In genomic region chr3:129599073-129599472, GRCh38 we compare ENCODE assay signal across 14 cellular contexts. TPM values are rescaled to one million over a fixed set of nuclear protein-coding genes. Genes with fewer than 3 reads are reported as not detected.
A peak's percentile ranks its signal among the peaks of the same experiment; 100 is the strongest.
DNase-seq lines count a peak whose midpoint lies in the region; ATAC-seq and TF ChIP-seq lines count a peak whose summit lies in the region.
"Had no signal": no experiment of that assay in that cellular context is flagged by ENCODE, and none has a peak within 500 bp of the region (broad histone marks: within the 10 kb centered on the region; RNA-seq: fewer than 3 reads in every experiment).

No MANE protein-coding gene starts in this region.

- H3K27me3 Mint-ChIP-seq in chondrocyte (ENCODE audit: low read depth): no peaks in the 10 kb centered on the region

- H3K4me3 ChIP-seq in HUES48 (ENCODE audit: low read depth, low read length) (no peak overlapping the region), lung (no peak overlapping the region), H7 (ENCODE audit: insufficient read depth, low read depth, low read length) (no peak overlapping the region)

- no peaks in the 10 kb centered on the region for H3K36me3 ChIP-seq in HUES48 (ENCODE audit: control insufficient read depth, insufficient read depth, low read length)
- no peaks in the 10 kb centered on the region for H3K36me3 ChIP-seq in lung (ENCODE audit: control insufficient read depth in 2 of 2, insufficient read depth in 2 of 2, low read length in 2 of 2)
- H3K36me3 ChIP-seq in H7 (replicated peaks; ENCODE audit: control insufficient read depth, insufficient read depth, low read length): no peaks in the 10 kb centered on the region

- DNase-seq in chondrocyte (ENCODE audit: low spot score) (no peak), lung (ENCODE audit: low spot score) (no peak), superior temporal gyrus (ENCODE audit: extremely low spot score) (peak; percentile 13), NCI-H510A treated with DMSO at 0.1 percent for 48 hours (lab: John Stamatoyannopoulos, UW) (no peak), RPMI8226 (no peak), H7 (no peak)
- DNase-seq: activated CD8-positive, alpha-beta T cell treated with anti-CD3 and anti-CD28 coated beads for 36 hours; activated naive CD4-positive, alpha-beta T cell treated with Interleukin-2 at 50 U/mL for 16 hours; Calu3; NCI-H2107; small intestine had no signal

- H3K4me3 Mint-ChIP-seq in chondrocyte (ENCODE audit: unreplicated experiment): peak overlapping the region; percentile 40
- H3K4me3 Mint-ChIP-seq: activated CD8-positive, alpha-beta T cell treated with anti-CD3 and anti-CD28 coated beads for 36 hours had no signal

- peak overlapping the region; percentile 93 for H3K27ac ChIP-seq in HUES48 (ENCODE audit: low read depth, low read length)
- peak overlapping the region; percentile 79 to 85 for H3K27ac ChIP-seq in lung (ENCODE audit: low read depth in 1 of 2, low read length in 1 of 2)

- peaks cover 3% of the 10 kb centered on the region for H3K27me3 ChIP-seq in HUES48 (ENCODE audit: control insufficient read depth, insufficient read depth, low read length)
- H3K27me3 ChIP-seq in lung (ENCODE audit: control insufficient read depth, insufficient read depth): no peaks in the 10 kb centered on the region
- H3K27me3 ChIP-seq in H7 (ENCODE audit: control insufficient read depth, insufficient read depth, low read length): no peaks in the 10 kb centered on the region

- H3K36me3 Mint-ChIP-seq in chondrocyte (ENCODE audit: low read depth): no peaks in the 10 kb centered on the region

- H3K9ac ChIP-seq in HUES48 (ENCODE audit: low read depth, low read length): no peak overlapping the region

- TF ChIP-seq CTCF in chondrocyte (IDR thresholded peaks at IDR 0.05): no peak
- TF ChIP-seq CTCF in lung (IDR thresholded peaks at IDR 0.05; ENCODE audit: control extremely low read depth, extremely low read depth): no peak

- ATAC-seq in lung (ENCODE audit: insufficient read depth, low FRiP score): no peak
- ATAC-seq in GM21619 (IDR thresholded peaks at IDR 0.05; ENCODE audit: unreplicated experiment): no peak
- ATAC-seq: activated CD8-positive, alpha-beta T cell treated with anti-CD3 and anti-CD28 coated beads for 36 hours; HCT116 had no signal

- H3K27ac Mint-ChIP-seq in chondrocyte (ENCODE audit: unreplicated experiment): peak overlapping the region; percentile 99
- H3K27ac Mint-ChIP-seq: activated CD8-positive, alpha-beta T cell treated with anti-CD3 and anti-CD28 coated beads for 36 hours had no signal

- 62 to 76% methylated on average over 19 of the region's 19 CpGs for WGBS in lung, 2 donors

- no peaks in the 10 kb centered on the region for H3K9me3 ChIP-seq in HUES48 (ENCODE audit: control insufficient read depth, insufficient read depth, low read length)
- no peaks in the 10 kb centered on the region for H3K9me3 ChIP-seq in lung (ENCODE audit: control insufficient read depth in 2 of 2, insufficient read depth in 1 of 2, low read length in 1 of 2)

- peaks cover 64% of the 10 kb centered on the region for H3K4me1 ChIP-seq in HUES48 (ENCODE audit: control insufficient read depth, insufficient read depth, low read length)
- H3K4me1 ChIP-seq in lung (ENCODE audit: control insufficient read depth in 2 of 2, insufficient read depth in 2 of 2, low read length in 2 of 2): peaks cover 0 to 51% of the 10 kb centered on the region in 2 donors

- H3K4me1 Mint-ChIP-seq in chondrocyte (ENCODE audit: low read depth): peaks cover 98% of the 10 kb centered on the region

- no peaks in the 10 kb centered on the region for H3K9me3 Mint-ChIP-seq in chondrocyte (ENCODE audit: low read depth)
- H3K9me3 Mint-ChIP-seq: activated CD8-positive, alpha-beta T cell treated with anti-CD3 and anti-CD28 coated beads for 36 hours had no signal

RNA-seq across cellular contexts. Expression of gene PLXND1, which starts 7.4 kb away (rescaled TPM):
- total RNA-seq in chondrocyte: 267 to 284 TPM (median 270 TPM) in 3 replicates
- 100 to 1,000 TPM; 191 to 233 TPM for total RNA-seq in lung
- polyA plus RNA-seq in lung: 100 to 1,000 TPM; 128 to 168 TPM
- total RNA-seq in H7 (2014; rRNA removed; shearing (Covaris generic)): 59.0 and 70.4 TPM in 2 replicates

RNA-seq across cellular contexts. Expression of gene H1-8, which starts 56.1 kb away (rescaled TPM):
- total RNA-seq in chondrocyte (not detected in 3 replicates), lung (not detected)
- polyA plus RNA-seq in lung: not detected
- total RNA-seq in H7 (2014; rRNA removed; shearing (Covaris generic)): not detected in 2 replicates
- total RNA-seq: activated CD8-positive, alpha-beta T cell treated with anti-CD3 and anti-CD28 coated beads for 36 hours; Calu3 had no signal
- polyA plus RNA-seq: small intestine had no signal
